ENCODE assay signal across 8 cellular contexts in genomic region chr2:102355526-102356380, GRCh38. TPM values are rescaled to one million over a fixed set of nuclear protein-coding genes. Genes with fewer than 3 reads are reported as not detected.
DNase-seq lines count a peak whose midpoint lies in the region; ATAC-seq, FAIRE-seq and TF ChIP-seq lines count a peak whose summit lies in the region.

IL18R1 (plus strand) TSS chr2:102355796; CDS start chr2:102362661, 6,865 bp downstream.

- TF ChIP-seq RAD21 in A549 (conservative IDR thresholded peaks at IDR 0.05 in 1 of 2, IDR thresholded peaks at IDR 0.05 in 1 of 2): peak; percentile 76 to 90

- POLR2A ChIA-PET in A549 (lab: Yijun Ruan, JAX): interaction anchor here (0.7 kb wide), 2 partner anchors 174 to 608 kb away, joined by 5 to 7 read pairs; no protein-coding TSS in a partner anchor

- 3% methylated on average over 37 of the region's 69 CpGs for WGBS in A549 (ENCODE audit: missing lambda C conversion rate)

- H3K9me3 ChIP-seq in A549: no peaks in the 10 kb centered on the region

- no peak for FAIRE-seq in A549 (lab: Jason Lieb, UNC)

- TF ChIP-seq POLR2A in A549 (IDR thresholded peaks at IDR 0.05; ENCODE audit: low read length): no peak
- TF ChIP-seq POLR2A in GM15510 (IDR thresholded peaks at IDR 0.05; ENCODE audit: borderline replicate concordance, extremely low read depth, insufficient read length): peak; percentile 47

- peak; percentile 58 to 73 for DNase-seq in A549 (ENCODE audit: low read depth in 1 of 2, low spot score in 1 of 2)
- DNase-seq in NCI-H345 treated with DMSO at 0.1 percent for 48 hours (lab: John Stamatoyannopoulos, UW; ENCODE audit: unreplicated experiment): peak; percentile 43
- DNase-seq in activated CD4-positive, alpha-beta T cell treated with anti-CD3 and anti-CD28 coated beads, Interleukin-2, amount 50 U/mL, for 24 hours (ENCODE audit: low read depth in 1 of 2, low spot score in 1 of 2): peak; percentile 48 to 61
- peak; percentile 85 for DNase-seq in ecto neural progenitor cell (ENCODE audit: low spot score)
- peak; percentile 53 to 72 for DNase-seq in lung microvascular endothelial cell (ENCODE audit: low read depth in 2 of 2)
- DNase-seq in stimulated activated CD4-positive, alpha-beta T cell treated with anti-CD3 and anti-CD28 coated beads, TNF-alpha, amount 100 ng/mL, for 4 hours (ENCODE audit: low read depth in 3 of 3): peak; percentile 48 to 63 (median 59)

- H3K27ac ChIP-seq in A549: peak within 1 kb of the TSS; percentile 76 to 94

- H3K4me2 ChIP-seq in A549: peak within 1 kb of the TSS; percentile 86

- TF ChIP-seq EP300 in A549 (IDR thresholded peaks at IDR 0.05): no peak

- peak within 1 kb of the TSS; percentile 57 for H3K4me3 ChIP-seq in A549

- TF ChIP-seq CTCF in A549 (IDR thresholded peaks at IDR 0.05): peak; percentile 86

- H3K4me1 ChIP-seq in A549: no peaks in the 10 kb centered on the region

- ATAC-seq in A549: peak; percentile 100
- ATAC-seq in HG02943 (IDR thresholded peaks at IDR 0.05; ENCODE audit: low read depth, unreplicated experiment): peak; percentile 84

- CTCF ChIA-PET in A549 (lab: Yijun Ruan, JAX): interaction anchor here (0.6 to 1.5 kb wide), 27 partner anchors 11 to 1055 kb away, joined by 3 to 11 read pairs (median 4); partner anchors contain the start of gene IL1R1

TF ChIP-seq in A549, 52 proteins besides CTCF, POLR2A, EP300 and RAD21:
- TF ChIP-seq MAFK (IDR thresholded peaks at IDR 0.05; ENCODE audit: partially characterized antibody): no peak
- TF ChIP-seq HDAC2 (IDR thresholded peaks at IDR 0.05): no peak
- no peak for TF ChIP-seq CHD4 (IDR thresholded peaks at IDR 0.05; ENCODE audit: borderline replicate concordance)
- no peak for TF ChIP-seq NFE2L2 (conservative IDR thresholded peaks at IDR 0.05; ENCODE audit: low read length)
- TF ChIP-seq, protein P1, sequence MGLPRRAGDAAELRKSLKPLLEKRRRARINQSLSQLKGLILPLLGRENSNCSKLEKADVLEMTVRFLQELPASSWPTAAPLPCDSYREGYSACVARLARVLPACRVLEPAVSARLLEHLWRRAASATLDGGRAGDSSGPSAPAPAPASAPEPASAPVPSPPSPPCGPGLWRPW (IDR thresholded peaks at IDR 0.05): no peak
- no peak for TF ChIP-seq GATA3 (IDR thresholded peaks at IDR 0.05; ENCODE audit: borderline replicate concordance)
- TF ChIP-seq, protein P2, sequence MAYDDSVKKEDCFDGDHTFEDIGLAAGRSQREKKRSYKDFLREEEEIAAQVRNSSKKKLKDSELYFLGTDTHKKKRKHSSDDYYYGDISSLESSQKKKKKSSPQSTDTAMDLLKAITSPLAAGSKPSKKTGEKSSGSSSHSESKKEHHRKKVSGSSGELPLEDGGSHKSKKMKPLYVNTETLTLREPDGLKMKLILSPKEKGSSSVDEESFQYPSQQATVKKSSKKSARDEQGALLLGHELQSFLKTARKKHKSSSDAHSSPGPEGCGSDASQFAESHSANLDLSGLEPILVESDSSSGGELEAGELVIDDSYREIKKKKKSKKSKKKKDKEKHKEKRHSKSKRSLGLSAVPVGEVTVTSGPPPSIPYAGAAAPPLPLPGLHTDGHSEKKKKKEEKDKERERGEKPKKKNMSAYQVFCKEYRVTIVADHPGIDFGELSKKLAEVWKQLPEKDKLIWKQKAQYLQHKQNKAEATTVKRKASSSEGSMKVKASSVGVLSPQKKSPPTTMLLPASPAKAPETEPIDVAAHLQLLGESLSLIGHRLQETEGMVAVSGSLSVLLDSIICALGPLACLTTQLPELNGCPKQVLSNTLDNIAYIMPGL (CRISPR knock-in tag; IDR thresholded peaks at IDR 0.05; ENCODE audit: borderline replicate concordance): peak; percentile 93
- TF ChIP-seq REST (IDR thresholded peaks at IDR 0.05): no peak
- TF ChIP-seq, protein P3, sequence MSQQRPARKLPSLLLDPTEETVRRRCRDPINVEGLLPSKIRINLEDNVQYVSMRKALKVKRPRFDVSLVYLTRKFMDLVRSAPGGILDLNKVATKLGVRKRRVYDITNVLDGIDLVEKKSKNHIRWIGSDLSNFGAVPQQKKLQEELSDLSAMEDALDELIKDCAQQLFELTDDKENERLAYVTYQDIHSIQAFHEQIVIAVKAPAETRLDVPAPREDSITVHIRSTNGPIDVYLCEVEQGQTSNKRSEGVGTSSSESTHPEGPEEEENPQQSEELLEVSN (IDR thresholded peaks at IDR 0.05; ENCODE audit: borderline replicate concordance, low read depth): no peak
- TF ChIP-seq JUN (IDR thresholded peaks at IDR 0.05): no peak
- TF ChIP-seq PHF8 (IDR thresholded peaks at IDR 0.05; ENCODE audit: borderline replicate concordance, low read depth): peak; percentile 41; the same call in 1 of the 2 replicates
- TF ChIP-seq ELK1 (IDR thresholded peaks at IDR 0.05; ENCODE audit: low read depth, low read length): no peak
- no peak for TF ChIP-seq HOXB5 (CRISPR knock-in tag; IDR thresholded peaks at IDR 0.05)
- no peak for TF ChIP-seq FOXS1 (CRISPR knock-in tag; IDR thresholded peaks at IDR 0.05)
- peak; percentile 57 for TF ChIP-seq MAX (IDR thresholded peaks at IDR 0.05)
- TF ChIP-seq SMC3 (IDR thresholded peaks at IDR 0.05): peak; percentile 85
- no peak for TF ChIP-seq TFCP2L1 (CRISPR knock-in tag; IDR thresholded peaks at IDR 0.05)
- TF ChIP-seq HEYL (CRISPR knock-in tag; IDR thresholded peaks at IDR 0.05): no peak
- no peak for TF ChIP-seq SREBF2 (IDR thresholded peaks at IDR 0.05)
- no peak for TF ChIP-seq EHMT2 (IDR thresholded peaks at IDR 0.05; ENCODE audit: low read depth)
- TF ChIP-seq RCOR1 (IDR thresholded peaks at IDR 0.05; ENCODE audit: low read depth, low read length): no peak
- TF ChIP-seq RNF2 (IDR thresholded peaks at IDR 0.05; ENCODE audit: borderline replicate concordance, low read depth): no peak
- TF ChIP-seq HOXB13 (CRISPR knock-in tag; IDR thresholded peaks at IDR 0.05; ENCODE audit: low read depth): no peak
- no peak for TF ChIP-seq JUNB (IDR thresholded peaks at IDR 0.05)
- no peak for TF ChIP-seq RARB (CRISPR knock-in tag; IDR thresholded peaks at IDR 0.05)
- no peak for TF ChIP-seq EHF (CRISPR knock-in tag; IDR thresholded peaks at IDR 0.05)
- TF ChIP-seq KDM1A (IDR thresholded peaks at IDR 0.05; ENCODE audit: low read depth): no peak
- 0 out of 2 replicates have a peak, but pooled peaks have one; percentile 23 for TF ChIP-seq RFX5 (IDR thresholded peaks at IDR 0.05)
TF ChIP-seq in A549: peak in this region for 5.

RNA-seq across cellular contexts. Expression of gene IL18R1, which starts in this region (rescaled TPM):
- 2.6 and 3.5 TPM in 2 replicates for polyA plus RNA-seq in A549 (2011; rRNA removed)
- polyA plus RNA-seq in A549 (2012; cell fraction: cytosol; rRNA removed): 0.44 and 0.66 TPM in 2 replicates
- 0.53 and 1.5 TPM in 2 replicates for polyA plus RNA-seq in A549 (2012; cell fraction: nucleus; rRNA removed)
- polyA plus RNA-seq in A549 (2017; fragmentation: RNase III; extraction: RNeasy Plus Mini Kit Qiagen cat#74134 plus additional on column Dnase treatment): 0.73 to 0.99 TPM (median 0.87 TPM) in 3 replicates
- 1.4 and 2.4 TPM in 2 replicates for polyA minus RNA-seq in A549 (2011; rRNA and poly(A)+ RNA removed)
- total RNA-seq in lung microvascular endothelial cell: 0.20 and 0.22 TPM in 2 replicates

Comparison
In these comparisons a context has a peak if more than half of its experiments do, and no peak if none do; other contexts are left out.
1. Peak in every context shown above with its lines: DNase-seq, ATAC-seq, H3K4me3 ChIP-seq and H3K27ac ChIP-seq.
2. Peak in DNase-seq in lung microvascular endothelial cell; RNA of the gene not detected or under 1 TPM.